Comparison of ENCODE assay signal across 20 cellular contexts in the genomic region with DNA sequence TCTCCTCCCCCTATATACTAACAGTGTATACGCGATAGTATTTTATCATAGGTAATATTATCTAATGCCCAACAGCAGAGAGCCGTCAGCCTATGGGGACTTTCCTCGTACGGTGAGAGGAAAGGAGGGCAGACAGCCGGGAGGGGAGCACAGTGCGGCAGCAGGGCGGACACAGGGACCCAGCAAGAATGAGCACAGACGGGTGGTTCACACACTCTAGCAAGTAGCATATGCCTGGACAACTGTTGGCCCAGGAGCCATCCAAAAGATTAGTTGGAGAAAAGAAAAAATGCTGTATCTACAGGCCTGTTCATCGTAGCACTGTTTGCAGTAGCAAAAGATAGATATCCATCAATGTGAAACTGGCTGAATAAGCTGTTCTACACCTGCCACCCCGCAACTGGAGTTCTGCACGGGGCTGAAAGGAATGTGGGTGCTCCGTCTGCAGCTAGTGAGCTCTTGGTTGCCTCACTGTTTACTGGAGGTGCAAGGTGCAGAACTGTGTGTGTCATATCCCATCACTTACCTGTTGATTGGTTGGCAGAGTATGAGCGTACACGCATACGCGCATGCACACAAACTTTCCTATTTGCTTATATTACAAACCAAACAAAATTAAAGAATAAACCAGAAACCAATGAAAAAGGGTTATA.
A peak's percentile ranks its signal among the peaks of the same experiment; 100 is the strongest.
DNase-seq lines count a peak whose midpoint lies in the region; ATAC-seq and TF ChIP-seq lines count a peak whose summit lies in the region.
"Had no signal": no experiment of that assay in that cellular context is flagged by ENCODE, and none has a peak within 500 bp of the region (broad histone marks: within the 10 kb centered on the region; RNA-seq: fewer than 3 reads in every experiment).

No MANE protein-coding gene starts in this region.

- H2AFZ ChIP-seq in parathyroid adenoma (no peak overlapping the region), Karpas-422 (ENCODE audit: low read length) (no peak overlapping the region)

- no peak overlapping the region for H3K4me3 ChIP-seq in parathyroid adenoma (ENCODE audit: low read depth, low read length)
- H3K4me3 ChIP-seq in Karpas-422 (ENCODE audit: low read length), result no peak overlapping the region
- H3K4me3 ChIP-seq: A549, GM12878 had no signal

- H3K4me1 Mint-ChIP-seq in T-helper 17 cell, result peaks cover 25% of the 10 kb centered on the region

- H3K27ac ChIP-seq in parathyroid adenoma (no peak overlapping the region), Karpas-422 (ENCODE audit: low read length) (no peak overlapping the region)
- H3K27ac ChIP-seq: A549 had no signal

- H3K36me3 Mint-ChIP-seq in T-helper 17 cell (ENCODE audit: low read depth), result no peaks in the 10 kb centered on the region

- TF ChIP-seq CTCF in parathyroid adenoma (IDR thresholded peaks at IDR 0.05), result no peak

- H3K79me2 ChIP-seq in parathyroid adenoma (no peaks in the 10 kb centered on the region), Karpas-422 (ENCODE audit: low read length) (no peaks in the 10 kb centered on the region)

- ATAC-seq in T-helper 17 cell (no peak), esophagus mucosa (peak; percentile 24)
- ATAC-seq: A549, GM12878, PC-3 had no signal

- peak overlapping the region; percentile 5 for H3K4me2 ChIP-seq in parathyroid adenoma (ENCODE audit: low read length)
- no peak overlapping the region for H3K4me2 ChIP-seq in Karpas-422 (ENCODE audit: low read depth, low read length, poor library complexity, severe bottlenecking)
- H3K4me2 ChIP-seq: A549 had no signal

- no peaks in the 10 kb centered on the region for H3K36me3 ChIP-seq in parathyroid adenoma (ENCODE audit: control insufficient read depth, insufficient read depth, low read length)
- no peaks in the 10 kb centered on the region for H3K36me3 ChIP-seq in Karpas-422 (ENCODE audit: insufficient read depth, low read length)

- no peak overlapping the region for H3K4me3 Mint-ChIP-seq in T-helper 17 cell
- H3K4me3 Mint-ChIP-seq: B cell, IgD-negative memory B cell had no signal

- no peaks in the 10 kb centered on the region for H3K9me2 ChIP-seq in Karpas-422 (replicated peaks; ENCODE audit: insufficient read depth, low read length)

- DNase-seq in T-helper 17 cell (no peak), mesenteric fat pad (ENCODE audit: low spot score) (peak; percentile 47), DMS53 treated with DMSO at 0.1 percent for 48 hours (lab: John Stamatoyannopoulos, UW; ENCODE audit: unreplicated experiment) (no peak), NCI-H2029 (lab: John Stamatoyannopoulos, UW) (no peak), GOT3 (lab: John Stamatoyannopoulos, UW) (no peak), Karpas-422 (no peak)
- DNase-seq: DMS79 treated with DMSO at 0.1 percent for 48 hours, Kasumi-1, NCI-H1694, NCI-H446 treated with DMSO at 0.1 percent for 48 hours, NCI-H526 treated with DMSO at 0.1 percent for 48 hours, PC-3, Right ventricle myocardium superior had no signal

- no peaks in the 10 kb centered on the region for H3K27me3 ChIP-seq in parathyroid adenoma (ENCODE audit: control insufficient read depth, insufficient read depth, low read length)
- H3K27me3 ChIP-seq in Karpas-422 (ENCODE audit: low read length), result no peaks in the 10 kb centered on the region

- H3K9ac ChIP-seq in parathyroid adenoma (no peak overlapping the region), Karpas-422 (ENCODE audit: low read length) (no peak overlapping the region)

- H3K9me3 ChIP-seq in T-helper 17 cell (ENCODE audit: control insufficient read depth, low read length, poor library complexity, severe bottlenecking) (no peaks in the 10 kb centered on the region), parathyroid adenoma (ENCODE audit: control insufficient read depth, low read length) (no peaks in the 10 kb centered on the region), Karpas-422 (ENCODE audit: low read length) (no peaks in the 10 kb centered on the region)
- H3K9me3 ChIP-seq: A549 had no signal

- H3K4me1 ChIP-seq in parathyroid adenoma (no peaks in the 10 kb centered on the region), Karpas-422 (ENCODE audit: low read length) (no peaks in the 10 kb centered on the region)
- H3K4me1 ChIP-seq: A549 had no signal

- H3K27ac Mint-ChIP-seq in T-helper 17 cell, result peak overlapping the region; percentile 27
- H3K27ac Mint-ChIP-seq: B cell, CD14-positive monocyte had no signal

- H4K20me1 ChIP-seq in Karpas-422 (ENCODE audit: insufficient read depth, low read depth, low read length), result no peaks in the 10 kb centered on the region

- H3K27me3 Mint-ChIP-seq in T-helper 17 cell, result no peaks in the 10 kb centered on the region
- H3K27me3 Mint-ChIP-seq: B cell, IgD-negative memory B cell had no signal
